Comparison of ENCODE assay signal across 8 cellular contexts in genomic region chr2:96762529-96763253, GRCh38. TPM values are rescaled to one million over a fixed set of nuclear protein-coding genes. Genes with fewer than 3 reads are reported as not detected.
DNase-seq lines count a peak whose midpoint lies in the region; ATAC-seq lines count a peak whose summit lies in the region.

No MANE protein-coding gene starts in this region.

- H3K4me1 ChIP-seq in effector memory CD4-positive, alpha-beta T cell (ENCODE audit: control insufficient read depth, insufficient read depth, low read length, poor library complexity, severe bottlenecking) = peaks cover 37% of the 10 kb centered on the region
- H3K4me1 ChIP-seq in neuronal stem cell (ENCODE audit: control insufficient read depth in 2 of 2, insufficient read depth in 1 of 2, low read depth in 1 of 2, low read length in 2 of 2) = peaks cover 26 to 27% of the 10 kb centered on the region in 2 donors

- H4K8ac ChIP-seq in neuronal stem cell (ENCODE audit: low read depth, low read length) = no peak overlapping the region

- intact Hi-C loops in posterior vena cava (cut with DNase I) = no loop called here

- no peak overlapping the region for H3K9ac ChIP-seq in neuronal stem cell (ENCODE audit: low read depth, low read length, poor library complexity)

- no peak overlapping the region for H3K4ac ChIP-seq in neuronal stem cell (ENCODE audit: low read length)

- peak overlapping the region; percentile 39 for H2AFZ ChIP-seq in neuronal stem cell (ENCODE audit: low read length)

- no peaks in the 10 kb centered on the region for H3K9me3 ChIP-seq in effector memory CD4-positive, alpha-beta T cell (ENCODE audit: control insufficient read depth, low read length)
- peaks cover 0 to 5% of the 10 kb centered on the region in 2 donors for H3K9me3 ChIP-seq in neuronal stem cell (replicated peaks in 1 of 2; ENCODE audit: control insufficient read depth in 2 of 2, insufficient read depth in 1 of 2, low read depth in 1 of 2, low read length in 2 of 2)

- H2BK12ac ChIP-seq in neuronal stem cell (ENCODE audit: low read length) = no peak overlapping the region

- ATAC-seq in HG03460 (IDR thresholded peaks at IDR 0.05; ENCODE audit: unreplicated experiment) = no peak

- no peak overlapping the region for H2BK120ac ChIP-seq in neuronal stem cell (ENCODE audit: low read depth, low read length)

- no peaks in the 10 kb centered on the region for H3K36me3 ChIP-seq in effector memory CD4-positive, alpha-beta T cell (ENCODE audit: control insufficient read depth, insufficient read depth, low read length)
- peaks cover 0 to 3% of the 10 kb centered on the region in 2 donors for H3K36me3 ChIP-seq in neuronal stem cell (replicated peaks in 1 of 2; ENCODE audit: control insufficient read depth in 2 of 2, insufficient read depth in 2 of 2, low read length in 2 of 2)

- H3K79me1 ChIP-seq in neuronal stem cell (ENCODE audit: low read depth, low read length) = peaks cover 9% of the 10 kb centered on the region

- H3K27me3 ChIP-seq in effector memory CD4-positive, alpha-beta T cell (replicated peaks; ENCODE audit: control insufficient read depth, insufficient read depth, low read length, poor library complexity, severe bottlenecking) = no peaks in the 10 kb centered on the region
- no peaks in the 10 kb centered on the region for H3K27me3 ChIP-seq in neuronal stem cell (ENCODE audit: control insufficient read depth in 3 of 3, insufficient read depth in 3 of 3, low read depth in 1 of 3, low read length in 3 of 3)

- H3K4me2 ChIP-seq in neuronal stem cell (ENCODE audit: insufficient read depth, low read length, poor library complexity, severe bottlenecking) = peak overlapping the region; percentile 66

- H2BK15ac ChIP-seq in neuronal stem cell (ENCODE audit: low read length) = no peak overlapping the region

- no peak overlapping the region for H3K27ac ChIP-seq in effector memory CD4-positive, alpha-beta T cell (ENCODE audit: insufficient read depth, low read length, poor library complexity, severe bottlenecking)
- peak overlapping the region; percentile 71 for H3K27ac ChIP-seq in neuronal stem cell (replicated peaks; ENCODE audit: low read length)

- H3K23ac ChIP-seq in neuronal stem cell (ENCODE audit: low read depth, low read length, poor library complexity) = no peak overlapping the region

- H4K91ac ChIP-seq in neuronal stem cell (ENCODE audit: low read depth, low read length, poor library complexity) = no peak overlapping the region

- no peak overlapping the region for H3K14ac ChIP-seq in neuronal stem cell (ENCODE audit: low read length)

- no peak overlapping the region for H2AK5ac ChIP-seq in neuronal stem cell (ENCODE audit: low read depth, low read length)

- no peak overlapping the region for H2BK5ac ChIP-seq in neuronal stem cell (ENCODE audit: low read length)

- H3K4me3 ChIP-seq in effector memory CD4-positive, alpha-beta T cell (ENCODE audit: insufficient read depth, low read depth, low read length, poor library complexity, severe bottlenecking) = peak overlapping the region; percentile 10
- H3K4me3 ChIP-seq in neuronal stem cell (ENCODE audit: low read length in 2 of 2) = peak overlapping the region; percentile 28 to 73

- H3K18ac ChIP-seq in neuronal stem cell (ENCODE audit: low read length) = no peak overlapping the region

- WGBS in neuronal stem cell (ENCODE audit: extremely low coverage in 2 of 2, insufficient read length in 2 of 2, insufficient replicate concordance in 1 of 2), 2 donors = no CpG with 5 or more reads among the region's 14 CpGs

- peak; percentile 32 for DNase-seq in NCI-H2227 treated with DMSO at 0.1 percent for 48 hours (lab: John Stamatoyannopoulos, UW)
- DNase-seq in NCI-H2227 (lab: John Stamatoyannopoulos, UW; ENCODE audit: unreplicated experiment) = no peak
- peak; percentile 12 for DNase-seq in NCI-H748 treated with DMSO at 0.1 percent for 48 hours (lab: John Stamatoyannopoulos, UW)
- DNase-seq in effector memory CD4-positive, alpha-beta T cell = no peak
- DNase-seq in neuronal stem cell (ENCODE audit: low spot score) = peak; percentile 76
- DNase-seq in AML-193 (lab: John Stamatoyannopoulos, UW) = no peak
- no peak for DNase-seq in posterior vena cava (ENCODE audit: low spot score)

RNA-seq across cellular contexts. Expression of gene CNNM4, which starts 2.0 kb away (rescaled TPM):
- 20.5 TPM for polyA plus RNA-seq in neuronal stem cell (2013, experiment 1 of 2)
- polyA plus RNA-seq in neuronal stem cell (2013, experiment 2 of 2) = 22.0 TPM
- 1 to 10 TPM; 3.4 to 4.0 TPM for total RNA-seq in posterior vena cava

RNA-seq across cellular contexts. Expression of gene LMAN2L, which starts 22.8 kb away (rescaled TPM):
- polyA plus RNA-seq in neuronal stem cell (2013, experiment 1 of 2) = 17.6 TPM
- 18.5 TPM for polyA plus RNA-seq in neuronal stem cell (2013, experiment 2 of 2)
- 10 to 100 TPM in 1 of 2 donors, 1 to 10 TPM in 1; 9.0 to 14.5 TPM for total RNA-seq in posterior vena cava

RNA-seq across cellular contexts. Expression of gene CNNM3, which starts 53.4 kb away (rescaled TPM):
- polyA plus RNA-seq in neuronal stem cell (2013, experiment 1 of 2) = 13.3 TPM
- polyA plus RNA-seq in neuronal stem cell (2013, experiment 2 of 2) = 13.5 TPM
- total RNA-seq in posterior vena cava = 1 to 10 TPM; 6.2 to 8.0 TPM

Comparison
In these comparisons a context has a peak if more than half of its experiments do, and no peak if none do; other contexts are left out.
1. DNase-seq: peak in NCI-H2227 treated with DMSO at 0.1 percent for 48 hours (single experiment), NCI-H748 treated with DMSO at 0.1 percent for 48 hours (single experiment) and neuronal stem cell (single experiment); none in NCI-H2227 (single experiment), effector memory CD4-positive, alpha-beta T cell (0 of 3), AML-193 (0 of 2) and posterior vena cava (single experiment).